ENCODE assay signal across 8 cellular contexts in the genomic region with DNA sequence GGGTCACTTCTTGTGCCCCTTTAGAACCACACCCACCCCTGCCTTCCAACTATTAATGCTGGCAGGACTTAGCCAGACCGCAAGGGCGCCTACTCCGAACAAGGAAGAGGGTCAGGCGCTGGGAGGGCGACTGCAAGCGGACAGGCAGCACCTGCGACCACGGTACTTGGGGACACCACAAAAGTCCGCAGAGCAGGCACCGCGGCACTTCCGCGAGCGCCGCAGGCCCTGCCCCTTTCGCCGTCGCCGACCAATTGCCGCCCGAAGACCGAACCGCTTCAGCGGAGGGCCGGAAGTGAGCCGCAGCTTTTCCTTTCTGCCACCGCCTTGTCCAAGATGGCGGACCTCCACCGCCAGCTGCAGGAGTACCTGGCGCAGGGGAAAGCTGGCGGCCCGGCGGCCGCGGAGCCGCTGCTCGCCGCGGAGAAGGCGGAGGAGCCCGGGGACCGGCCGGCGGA. TPM values are rescaled to one million over a fixed set of nuclear protein-coding genes. Genes with fewer than 3 reads are reported as not detected.
DNase-seq lines count a peak whose midpoint lies in the region; ATAC-seq and TF ChIP-seq lines count a peak whose summit lies in the region.

A gene with protein sequence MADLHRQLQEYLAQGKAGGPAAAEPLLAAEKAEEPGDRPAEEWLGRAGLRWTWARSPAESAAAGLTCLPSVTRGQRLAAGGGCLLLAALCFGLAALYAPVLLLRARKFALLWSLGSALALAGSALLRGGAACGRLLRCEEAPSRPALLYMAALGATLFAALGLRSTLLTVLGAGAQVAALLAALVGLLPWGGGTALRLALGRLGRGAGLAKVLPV (plus strand): TSS at position 305 of the 458 bp plus-strand sequence. CDS start 32 bp downstream, at position 337.

- H3K27me3 Mint-ChIP-seq in endodermal cell (ENCODE audit: insufficient read depth) (peaks cover 8% of the 10 kb centered on the region), mesothelial cell of epicardium (ENCODE audit: low read depth) (no peaks in the 10 kb centered on the region)

- H3K9me3 Mint-ChIP-seq in endodermal cell = no peaks in the 10 kb centered on the region
- H3K9me3 Mint-ChIP-seq in mesothelial cell of epicardium = no peaks in the 10 kb centered on the region

- H3K27ac Mint-ChIP-seq in endodermal cell (peak within 1 kb of the TSS; percentile 97), mesothelial cell of epicardium (peak within 1 kb of the TSS; percentile 97)

- no peak for TF ChIP-seq CTCF in endodermal cell (conservative IDR thresholded peaks at IDR 0.05)
- TF ChIP-seq CTCF in mesothelial cell of epicardium (IDR thresholded peaks at IDR 0.05; ENCODE audit: unreplicated experiment) = no peak

- H3K9me3 ChIP-seq in HUES48 (ENCODE audit: control insufficient read depth, insufficient read depth, low read length) (no peaks in the 10 kb centered on the region), endodermal cell (ENCODE audit: control insufficient read depth, low read length) (no peaks in the 10 kb centered on the region)

- WGBS in endodermal cell (ENCODE audit: insufficient coverage in 1 of 2, insufficient read length in 1 of 2), 2 experiments = 0% methylated on average over 11 to 44 of the region's 44 CpGs

- H3K4me1 Mint-ChIP-seq in endodermal cell (peaks cover 16% of the 10 kb centered on the region), mesothelial cell of epicardium (peaks cover 35% of the 10 kb centered on the region)

- peaks cover 16% of the 10 kb centered on the region for H3K4me1 ChIP-seq in HUES48 (ENCODE audit: control insufficient read depth, insufficient read depth, low read length)
- H3K4me1 ChIP-seq in endodermal cell (ENCODE audit: control insufficient read depth, insufficient read depth, low read length) = peaks cover 3% of the 10 kb centered on the region

- peak within 1 kb of the TSS; percentile 72 for H3K4me3 Mint-ChIP-seq in endodermal cell
- peak within 1 kb of the TSS; percentile 88 for H3K4me3 Mint-ChIP-seq in mesothelial cell of epicardium

- H3K36me3 ChIP-seq in HUES48 (ENCODE audit: control insufficient read depth, insufficient read depth, low read length) (peaks cover 31% of the 10 kb centered on the region), endodermal cell (ENCODE audit: control insufficient read depth, insufficient read depth, low read length) (peaks cover 39% of the 10 kb centered on the region)

- peak; percentile 92 for DNase-seq in D341Med (ENCODE audit: low spot score)
- DNase-seq in NOMO-1 treated with dmso at 0.1 percent for 144 hours (lab: John Stamatoyannopoulos, UW; ENCODE audit: unreplicated experiment) = peak; percentile 92
- DNase-seq in activated CD8-positive, alpha-beta memory T cell treated with anti-CD3 and anti-CD28 coated beads, Interleukin-2, amount 50 U/mL, for 1 hour (ENCODE audit: extremely low read depth) = peak; percentile 74
- DNase-seq in endodermal cell = peak; percentile 97
- peak; percentile 77 to 87 for DNase-seq in mesothelial cell of epicardium (ENCODE audit: low spot score in 2 of 2, unreplicated experiment in 2 of 2)
- peak; percentile 77 for DNase-seq in stimulated activated CD8-positive, alpha-beta memory T cell treated with anti-CD3 and anti-CD28 coated beads, Interleukin-15, amount 100 ng/mL, for 24 hours (ENCODE audit: low read depth)

- peak within 1 kb of the TSS; percentile 95 for H3K9ac ChIP-seq in HUES48 (ENCODE audit: low read depth, low read length)
- peak within 1 kb of the TSS; percentile 82 for H3K9ac ChIP-seq in endodermal cell (ENCODE audit: extremely low read depth, low read length, poor library complexity, severe bottlenecking)

- peak; percentile 62 for ATAC-seq in GM21447 (IDR thresholded peaks at IDR 0.05; ENCODE audit: unreplicated experiment)

- H3K27ac ChIP-seq in HUES48 (ENCODE audit: low read depth, low read length) (peak within 1 kb of the TSS; percentile 95), endodermal cell (ENCODE audit: low read depth, low read length) (peak within 1 kb of the TSS; percentile 92)

- H3K4me3 ChIP-seq in HUES48 (ENCODE audit: low read depth, low read length) (peak within 1 kb of the TSS; percentile 74), endodermal cell (ENCODE audit: low read length) (peak within 1 kb of the TSS; percentile 86)

- peaks cover 28% of the 10 kb centered on the region for H3K36me3 Mint-ChIP-seq in endodermal cell (ENCODE audit: low read depth)
- peaks cover 3% of the 10 kb centered on the region for H3K36me3 Mint-ChIP-seq in mesothelial cell of epicardium

- H3K27me3 ChIP-seq in HUES48 (ENCODE audit: control insufficient read depth, insufficient read depth, low read length) (no peaks in the 10 kb centered on the region), endodermal cell (ENCODE audit: control insufficient read depth, insufficient read depth, low read length, poor library complexity, severe bottlenecking) (no peaks in the 10 kb centered on the region)

RNA-seq across cellular contexts. Expression of the gene that starts here (rescaled TPM):
- total RNA-seq in endodermal cell (10 to 100 TPM in 1 of 2 donors, 1 to 10 TPM in 1; 5.5 to 10.1 TPM), mesothelial cell of epicardium (11.6 to 12.9 TPM (median 12.1 TPM) in 3 replicates)
- 16.1 TPM for polyA plus RNA-seq in endodermal cell (2013, experiment 1 of 2)
- 14.3 TPM for polyA plus RNA-seq in endodermal cell (2013, experiment 2 of 2)

Comparison
In these comparisons a context has a peak if more than half of its experiments do, and no peak if none do; other contexts are left out.
1. Peak in every context shown above with its lines: DNase-seq, ATAC-seq, H3K4me3 ChIP-seq and H3K27ac ChIP-seq.